ENCODE assay signal across 26 cellular contexts in the genomic region with DNA sequence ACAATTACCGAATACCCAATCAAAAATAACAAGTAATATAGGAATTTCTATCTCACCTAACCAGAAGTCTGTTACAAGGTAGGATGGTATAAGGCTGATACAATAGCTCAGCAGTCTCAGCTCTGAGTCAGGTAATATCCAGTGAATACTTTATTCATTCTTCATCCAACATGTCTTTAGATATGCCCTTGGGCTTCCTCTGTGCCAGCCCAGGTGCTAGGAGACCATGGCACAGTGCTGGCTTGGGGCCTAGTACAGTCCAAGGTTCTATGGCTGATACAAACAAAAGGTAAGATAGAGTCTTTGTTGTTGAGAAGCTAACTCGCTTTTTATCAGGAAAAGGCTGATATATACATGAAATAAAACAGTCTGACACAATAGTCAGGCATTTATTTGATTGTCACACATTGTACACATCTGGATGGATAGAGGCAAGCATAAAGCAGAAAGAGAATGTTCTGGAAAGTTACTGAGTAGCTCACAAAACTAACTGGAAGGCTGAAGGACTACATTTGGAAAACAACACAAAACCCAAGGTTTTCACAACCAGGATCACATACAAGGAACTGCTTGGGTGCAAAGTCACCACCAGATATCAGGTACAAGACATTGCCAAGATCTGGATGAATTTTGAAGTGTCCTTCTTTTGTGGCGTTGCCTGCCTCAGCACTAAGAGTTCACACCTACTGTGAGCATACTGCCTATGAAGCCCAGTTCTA.
"Had no signal": no experiment of that assay in that cellular context is flagged by ENCODE, and none has a peak within 500 bp of the region (broad histone marks: within the 10 kb centered on the region; RNA-seq: fewer than 3 reads in every experiment).

No MANE protein-coding gene starts in this region.

- H3K9me3 ChIP-seq: ascending aorta, SJCRH30, SK-N-SH had no signal

- DNase-seq: activated CD4-positive, alpha-beta T cell treated with anti-CD3 and anti-CD28 coated beads for 4 hours; activated CD8-positive, alpha-beta memory T cell treated with anti-CD3 and anti-CD28 coated beads, Interleukin-2, amount 50 U/mL, for 48 hours; activated CD8-positive, alpha-beta T cell treated with anti-CD3 and anti-CD28 coated beads, Interleukin-2, amount 10 ng/mL, durations not matched to agents 7 days and 5 days; activated effector memory CD4-positive, alpha-beta T cell treated with anti-CD3 and anti-CD28 coated beads, Interleukin-2, amount 50 U/mL, for 16 hours; activated naive CD4-positive, alpha-beta T cell treated with Interleukin-2 at 50 U/mL for 16 hours; activated naive CD8-positive, alpha-beta T cell treated with anti-CD3 and anti-CD28 coated beads, Interleukin-2, amount 50 U/mL, for 24 hours; activated T-cell treated with anti-CD3 and anti-CD28 coated beads, Interleukin-2, amount 50 U/mL, for 24 hours; amniotic stem cell; MM.1S; NCI-H1105; NCI-H1436; NCI-H1694 treated with DMSO at 0.1 percent for 48 hours; NCI-H2029 treated with DMSO at 0.1 percent for 48 hours; NCI-H345; NCI-H510A; NCI-H526 treated with DMSO at 0.1 percent for 48 hours; NCI-H82; Right ventricle myocardium superior; SJCRH30; SK-N-SH; T-helper 1 cell; WERI-Rb-1 had no signal

- H3K4me3 Mint-ChIP-seq: activated CD8-positive, alpha-beta T cell treated with anti-CD3 and anti-CD28 coated beads, Interleukin-2, amount 10 ng/mL, durations not matched to agents 7 days and 5 days; activated naive CD8-positive, alpha-beta T cell treated with anti-CD3 and anti-CD28 coated beads, Interleukin-2, amount 50 U/mL, for 24 hours; activated T-cell treated with anti-CD3 and anti-CD28 coated beads, Interleukin-2, amount 50 U/mL, for 24 hours; activated T-helper 1 cell treated with anti-CD3 and anti-CD28 coated beads, Interleukin-12 subunit alpha, Interleukin-12 subunit beta, Interleukin-2, Interleukin-4 antibody, amounts not matched to agents 30 ng/mL and 10 ng/mL and 1 ng/mL, durations not matched to agents 14 hours and 24 hours and 36 hours; brain had no signal

- H3K4me2 ChIP-seq: SK-N-SH had no signal

- H3K27ac Mint-ChIP-seq: activated CD8-positive, alpha-beta T cell treated with anti-CD3 and anti-CD28 coated beads, Interleukin-2, amount 10 ng/mL, durations not matched to agents 7 days and 5 days; activated naive CD4-positive, alpha-beta T cell treated with anti-CD3 and anti-CD28 coated beads, Interleukin-2, amount 50 U/mL, for 72 hours; activated naive CD8-positive, alpha-beta T cell treated with anti-CD3 and anti-CD28 coated beads, Interleukin-2, amount 50 U/mL, for 24 hours; activated T-cell treated with anti-CD3 and anti-CD28 coated beads, Interleukin-2, amount 50 U/mL, for 24 hours; activated T-helper 1 cell treated with anti-CD3 and anti-CD28 coated beads, Interleukin-12 subunit alpha, Interleukin-12 subunit beta, Interleukin-2, Interleukin-4 antibody, amounts not matched to agents 30 ng/mL and 10 ng/mL and 1 ng/mL, durations not matched to agents 14 hours and 24 hours and 36 hours; brain had no signal

- H3K4me1 Mint-ChIP-seq: brain had no signal

- ATAC-seq: activated CD8-positive, alpha-beta T cell treated with anti-CD3 and anti-CD28 coated beads, Interleukin-2, amount 10 ng/mL, durations not matched to agents 7 days and 5 days; activated naive CD4-positive, alpha-beta T cell treated with anti-CD3 and anti-CD28 coated beads, Interleukin-2, amount 50 U/mL, for 72 hours; activated naive CD8-positive, alpha-beta T cell treated with anti-CD3 and anti-CD28 coated beads, Interleukin-2, amount 50 U/mL, for 24 hours had no signal

- H3K27ac ChIP-seq: ascending aorta, SJCRH30, WERI-Rb-1 had no signal

- H3K4me1 ChIP-seq: ascending aorta, SJCRH30 had no signal

- H3K9ac ChIP-seq: SK-N-SH had no signal

- H3K36me3 Mint-ChIP-seq: brain had no signal

- H3K27me3 ChIP-seq: ascending aorta, SJCRH30 had no signal

- H3K4me3 ChIP-seq: ascending aorta, SJCRH30 had no signal

- H3K36me3 ChIP-seq: ascending aorta, SJCRH30, WERI-Rb-1 had no signal
